Comparison of ENCODE assay signal across 1 cellular context in the genomic region with DNA sequence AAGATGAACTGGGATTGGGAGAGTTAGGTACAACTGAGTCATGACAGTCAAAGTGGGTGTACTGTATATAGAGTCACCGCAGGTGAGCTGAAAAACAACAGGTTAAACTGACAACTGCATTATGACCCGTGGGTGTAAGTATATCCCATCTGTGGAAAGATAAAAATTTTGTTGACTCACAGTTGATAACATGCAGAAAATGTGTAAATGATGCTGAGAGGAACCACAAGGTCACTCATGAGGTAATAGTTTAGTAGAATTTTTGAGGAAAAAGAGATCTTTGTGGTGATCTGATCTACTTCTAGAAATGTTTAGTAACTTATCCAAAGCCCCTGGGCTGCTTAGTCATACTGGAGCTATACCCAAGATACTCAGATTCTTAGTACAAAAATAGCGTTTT.
TF ChIP-seq lines count a peak whose summit lies in the region.

No MANE protein-coding gene starts in this region.

TF ChIP-seq in K562, 482 proteins besides CTCF, POLR2A, EP300 and RAD21:
- TF ChIP-seq ZZZ3 (IDR thresholded peaks at IDR 0.05) (no peak), MYNN (IDR thresholded peaks at IDR 0.05) (no peak), MYNN (CRISPR knock-in tag; IDR thresholded peaks at IDR 0.05) (no peak), HBP1 (CRISPR knock-in tag; IDR thresholded peaks at IDR 0.05) (no peak), TEAD4 (IDR thresholded peaks at IDR 0.05; ENCODE audit: low read length) (peak; percentile 23; the same call in 1 of the 2 replicates), TEAD4 (CRISPR knock-in tag; IDR thresholded peaks at IDR 0.05; ENCODE audit: borderline replicate concordance) (no peak), ZKSCAN3 (CRISPR knock-in tag; IDR thresholded peaks at IDR 0.05) (no peak), PREB (CRISPR knock-in tag; IDR thresholded peaks at IDR 0.05) (no peak), OTX1 (CRISPR knock-in tag; IDR thresholded peaks at IDR 0.05) (no peak), ZNF133 (CRISPR knock-in tag; IDR thresholded peaks at IDR 0.05) (no peak), LCOR (CRISPR knock-in tag; IDR thresholded peaks at IDR 0.05) (no peak), SREBF1 (IDR thresholded peaks at IDR 0.05; ENCODE audit: borderline replicate concordance, low read depth, low read length) (no peak), SRSF9 (IDR thresholded peaks at IDR 0.05; ENCODE audit: borderline replicate concordance, low read depth, low read length) (no peak), NFE2 (IDR thresholded peaks at IDR 0.05; ENCODE audit: low read depth) (peak; percentile 51), ZNF75A (CRISPR knock-in tag; IDR thresholded peaks at IDR 0.05) (no peak), ELF2 (CRISPR knock-in tag; IDR thresholded peaks at IDR 0.05) (no peak), KLF1 (tag; IDR thresholded peaks at IDR 0.05) (no peak), FOSL1 (tag; conservative IDR thresholded peaks at IDR 0.05) (peak; percentile 47), NFE2L1 (tag; IDR thresholded peaks at IDR 0.05; ENCODE audit: borderline replicate concordance, low read depth) (no peak), ZFP1 (CRISPR knock-in tag; IDR thresholded peaks at IDR 0.05) (no peak)
- TF ChIP-seq, protein P1, sequence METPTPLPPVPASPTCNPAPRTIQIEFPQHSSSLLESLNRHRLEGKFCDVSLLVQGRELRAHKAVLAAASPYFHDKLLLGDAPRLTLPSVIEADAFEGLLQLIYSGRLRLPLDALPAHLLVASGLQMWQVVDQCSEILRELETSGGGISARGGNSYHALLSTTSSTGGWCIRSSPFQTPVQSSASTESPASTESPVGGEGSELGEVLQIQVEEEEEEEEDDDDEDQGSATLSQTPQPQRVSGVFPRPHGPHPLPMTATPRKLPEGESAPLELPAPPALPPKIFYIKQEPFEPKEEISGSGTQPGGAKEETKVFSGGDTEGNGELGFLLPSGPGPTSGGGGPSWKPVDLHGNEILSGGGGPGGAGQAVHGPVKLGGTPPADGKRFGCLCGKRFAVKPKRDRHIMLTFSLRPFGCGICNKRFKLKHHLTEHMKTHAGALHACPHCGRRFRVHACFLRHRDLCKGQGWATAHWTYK (CRISPR knock-in tag; IDR thresholded peaks at IDR 0.05) = no peak
- TF ChIP-seq, protein P2, sequence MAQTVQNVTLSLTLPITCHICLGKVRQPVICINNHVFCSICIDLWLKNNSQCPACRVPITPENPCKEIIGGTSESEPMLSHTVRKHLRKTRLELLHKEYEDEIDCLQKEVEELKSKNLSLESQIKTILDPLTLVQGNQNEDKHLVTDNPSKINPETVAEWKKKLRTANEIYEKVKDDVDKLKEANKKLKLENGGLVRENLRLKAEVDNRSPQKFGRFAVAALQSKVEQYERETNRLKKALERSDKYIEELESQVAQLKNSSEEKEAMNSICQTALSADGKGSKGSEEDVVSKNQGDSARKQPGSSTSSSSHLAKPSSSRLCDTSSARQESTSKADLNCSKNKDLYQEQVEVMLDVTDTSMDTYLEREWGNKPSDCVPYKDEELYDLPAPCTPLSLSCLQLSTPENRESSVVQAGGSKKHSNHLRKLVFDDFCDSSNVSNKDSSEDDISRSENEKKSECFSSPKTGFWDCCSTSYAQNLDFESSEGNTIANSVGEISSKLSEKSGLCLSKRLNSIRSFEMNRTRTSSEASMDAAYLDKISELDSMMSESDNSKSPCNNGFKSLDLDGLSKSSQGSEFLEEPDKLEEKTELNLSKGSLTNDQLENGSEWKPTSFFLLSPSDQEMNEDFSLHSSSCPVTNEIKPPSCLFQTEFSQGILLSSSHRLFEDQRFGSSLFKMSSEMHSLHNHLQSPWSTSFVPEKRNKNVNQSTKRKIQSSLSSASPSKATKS (CRISPR knock-in tag; IDR thresholded peaks at IDR 0.05) = no peak
- TF ChIP-seq, protein P3, sequence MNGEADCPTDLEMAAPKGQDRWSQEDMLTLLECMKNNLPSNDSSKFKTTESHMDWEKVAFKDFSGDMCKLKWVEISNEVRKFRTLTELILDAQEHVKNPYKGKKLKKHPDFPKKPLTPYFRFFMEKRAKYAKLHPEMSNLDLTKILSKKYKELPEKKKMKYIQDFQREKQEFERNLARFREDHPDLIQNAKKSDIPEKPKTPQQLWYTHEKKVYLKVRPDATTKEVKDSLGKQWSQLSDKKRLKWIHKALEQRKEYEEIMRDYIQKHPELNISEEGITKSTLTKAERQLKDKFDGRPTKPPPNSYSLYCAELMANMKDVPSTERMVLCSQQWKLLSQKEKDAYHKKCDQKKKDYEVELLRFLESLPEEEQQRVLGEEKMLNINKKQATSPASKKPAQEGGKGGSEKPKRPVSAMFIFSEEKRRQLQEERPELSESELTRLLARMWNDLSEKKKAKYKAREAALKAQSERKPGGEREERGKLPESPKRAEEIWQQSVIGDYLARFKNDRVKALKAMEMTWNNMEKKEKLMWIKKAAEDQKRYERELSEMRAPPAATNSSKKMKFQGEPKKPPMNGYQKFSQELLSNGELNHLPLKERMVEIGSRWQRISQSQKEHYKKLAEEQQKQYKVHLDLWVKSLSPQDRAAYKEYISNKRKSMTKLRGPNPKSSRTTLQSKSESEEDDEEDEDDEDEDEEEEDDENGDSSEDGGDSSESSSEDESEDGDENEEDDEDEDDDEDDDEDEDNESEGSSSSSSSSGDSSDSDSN (IDR thresholded peaks at IDR 0.05; ENCODE audit: borderline replicate concordance in 1 of 2, low read depth in 2 of 2, low read length in 2 of 2) = no peak
